In genomic region chr11:60923800-60924109, GRCh38 we compare ENCODE assay signal across 9 cellular contexts. TPM values are rescaled to one million over a fixed set of nuclear protein-coding genes. Genes with fewer than 3 reads are reported as not detected.
DNase-seq lines count a peak whose midpoint lies in the region; ATAC-seq and TF ChIP-seq lines count a peak whose summit lies in the region.
"Had no signal": no experiment of that assay in that cellular context is flagged by ENCODE, and none has a peak within 500 bp of the region (broad histone marks: within the 10 kb centered on the region; RNA-seq: fewer than 3 reads in every experiment).

No MANE protein-coding gene starts in this region.

- intact Hi-C loops in activated CD4-positive, alpha-beta memory T cell treated with anti-CD3 and anti-CD28 coated beads for 36 hours (cut with micrococcal nuclease): loop anchor here (1.0 kb wide), 1 partner anchor 8 kb away; no protein-coding TSS in a partner anchor
- intact Hi-C loops in testis (cut with DNase I; ENCODE audit: low total_unique reads): no loop called here

- no peaks in the 10 kb centered on the region for H3K27me3 ChIP-seq in testis

- CTCF ChIA-PET in activated CD4-positive, alpha-beta memory T cell treated with anti-CD3 and anti-CD28 coated beads for 36 hours (lab: Charles Lee): interaction anchor here (0.6 to 1.0 kb wide), 2 partner anchors 8 to 46 kb away, joined by 3 to 5 read pairs; no protein-coding TSS in a partner anchor
- CTCF ChIA-PET in activated CD4-positive, alpha-beta memory T cell treated with anti-CD3 and anti-CD28 coated beads, Interleukin-2, amount 10 ng/mL, durations not matched to agents 7 days and 5 days (lab: Charles Lee): no interaction called here
- CTCF ChIA-PET in WTC11 (lab: Charles Lee): interaction anchor here (0.6 to 1.8 kb wide), 8 partner anchors 9 to 891 kb away, joined by 3 to 7 read pairs (median 3); partner anchors contain the start of genes SLC15A3 and TMEM109

- H3K4me3 ChIP-seq in iPS-18c (ENCODE audit: insufficient read depth, low read depth, low read length): peak overlapping the region; percentile 87; the same call in 1 of the 2 replicates
- no peak overlapping the region for H3K4me3 ChIP-seq in testis

- H3K4me1 ChIP-seq in testis: peaks cover 15% of the 10 kb centered on the region

- H3K4me3 Mint-ChIP-seq in activated CD4-positive, alpha-beta memory T cell treated with anti-CD3 and anti-CD28 coated beads for 36 hours: peak overlapping the region; percentile 45
- H3K4me3 Mint-ChIP-seq in activated CD4-positive, alpha-beta memory T cell treated with anti-CD3 and anti-CD28 coated beads, Interleukin-2, amount 10 ng/mL, durations not matched to agents 7 days and 5 days: no peak overlapping the region
- H3K4me3 Mint-ChIP-seq in WTC11: peak overlapping the region; percentile 65
- H3K4me3 Mint-ChIP-seq in stimulated activated naive B cell treated with anti-CD40 and anti-IgM and Interleukin-4, amounts not matched to agents 10 μg/mL and 1 μg/mL and 100 μg/mL, for 72 hours: peak overlapping the region; percentile 67 to 81

- 21 to 35% methylated on average over 2 to 6 of the region's 6 CpGs for WGBS in testis, 2 donors

- H3K9me3 Mint-ChIP-seq in activated CD4-positive, alpha-beta memory T cell treated with anti-CD3 and anti-CD28 coated beads for 36 hours: no peaks in the 10 kb centered on the region
- no peaks in the 10 kb centered on the region for H3K9me3 Mint-ChIP-seq in activated CD4-positive, alpha-beta memory T cell treated with anti-CD3 and anti-CD28 coated beads, Interleukin-2, amount 10 ng/mL, durations not matched to agents 7 days and 5 days
- no peaks in the 10 kb centered on the region for H3K9me3 Mint-ChIP-seq in WTC11
- H3K9me3 Mint-ChIP-seq in stimulated activated naive B cell treated with anti-CD40 and anti-IgM and Interleukin-4, amounts not matched to agents 10 μg/mL and 1 μg/mL and 100 μg/mL, for 72 hours: no peaks in the 10 kb centered on the region

- peak; percentile 56 for ATAC-seq in WTC11
- ATAC-seq in stimulated activated naive B cell treated with anti-CD40 and anti-IgM and Interleukin-4, amounts not matched to agents 10 μg/mL and 1 μg/mL and 100 μg/mL, for 72 hours (replicated peaks): peak in 1 of 2 donors; percentile 3
- no peak for ATAC-seq in HG03439 (IDR thresholded peaks at IDR 0.05; ENCODE audit: unreplicated experiment)

- peaks cover 2% of the 10 kb centered on the region for H3K9me3 ChIP-seq in iPS-18c (ENCODE audit: control insufficient read depth, insufficient read depth, low read length)
- no peaks in the 10 kb centered on the region for H3K9me3 ChIP-seq in testis

- TF ChIP-seq CTCF in WTC11 (IDR thresholded peaks at IDR 0.05) (no peak), testis (IDR thresholded peaks at IDR 0.05) (no peak)

- H3K36me3 Mint-ChIP-seq in activated CD4-positive, alpha-beta memory T cell treated with anti-CD3 and anti-CD28 coated beads for 36 hours: peaks cover 40% of the 10 kb centered on the region
- peaks cover 37% of the 10 kb centered on the region for H3K36me3 Mint-ChIP-seq in activated CD4-positive, alpha-beta memory T cell treated with anti-CD3 and anti-CD28 coated beads, Interleukin-2, amount 10 ng/mL, durations not matched to agents 7 days and 5 days (ENCODE audit: low read depth)
- H3K36me3 Mint-ChIP-seq in WTC11: peaks cover 16% of the 10 kb centered on the region
- H3K36me3 Mint-ChIP-seq in stimulated activated naive B cell treated with anti-CD40 and anti-IgM and Interleukin-4, amounts not matched to agents 10 μg/mL and 1 μg/mL and 100 μg/mL, for 72 hours: peaks cover 41 to 42% of the 10 kb centered on the region in 2 donors

- no peak overlapping the region for H3K27ac Mint-ChIP-seq in activated CD4-positive, alpha-beta memory T cell treated with anti-CD3 and anti-CD28 coated beads for 36 hours
- H3K27ac Mint-ChIP-seq in activated CD4-positive, alpha-beta memory T cell treated with anti-CD3 and anti-CD28 coated beads, Interleukin-2, amount 10 ng/mL, durations not matched to agents 7 days and 5 days: no peak overlapping the region
- no peak overlapping the region for H3K27ac Mint-ChIP-seq in WTC11
- H3K27ac Mint-ChIP-seq in stimulated activated naive B cell treated with anti-CD40 and anti-IgM and Interleukin-4, amounts not matched to agents 10 μg/mL and 1 μg/mL and 100 μg/mL, for 72 hours: no peak overlapping the region

- TF ChIP-seq POLR2A in testis (IDR thresholded peaks at IDR 0.05): no peak

- no peak for DNase-seq in activated CD4-positive, alpha-beta memory T cell treated with anti-CD3 and anti-CD28 coated beads for 36 hours
- DNase-seq in activated CD4-positive, alpha-beta memory T cell treated with anti-CD3 and anti-CD28 coated beads, Interleukin-2, amount 10 ng/mL, durations not matched to agents 7 days and 5 days: no peak
- DNase-seq in WTC11 (ENCODE audit: low spot score): no peak
- no peak for DNase-seq in stimulated activated naive B cell treated with anti-CD40 and anti-IgM and Interleukin-4, amounts not matched to agents 10 μg/mL and 1 μg/mL and 100 μg/mL, for 72 hours
- no peak for DNase-seq in NCI-H1048 (lab: John Stamatoyannopoulos, UW)
- DNase-seq in testis: no peak
- DNase-seq: activated gamma-delta T cell treated with Interleukin-2 at 50 U/mL for 16 hours had no signal

- H3K27ac ChIP-seq in testis: no peak overlapping the region

- peaks cover 23% of the 10 kb centered on the region for H3K27me3 Mint-ChIP-seq in activated CD4-positive, alpha-beta memory T cell treated with anti-CD3 and anti-CD28 coated beads for 36 hours
- H3K27me3 Mint-ChIP-seq in activated CD4-positive, alpha-beta memory T cell treated with anti-CD3 and anti-CD28 coated beads, Interleukin-2, amount 10 ng/mL, durations not matched to agents 7 days and 5 days: peaks cover 28% of the 10 kb centered on the region
- no peaks in the 10 kb centered on the region; the same call in 1 of the 2 replicates for H3K27me3 Mint-ChIP-seq in WTC11 (ENCODE audit: low read depth)
- peaks cover 9 to 11% of the 10 kb centered on the region in 2 donors for H3K27me3 Mint-ChIP-seq in stimulated activated naive B cell treated with anti-CD40 and anti-IgM and Interleukin-4, amounts not matched to agents 10 μg/mL and 1 μg/mL and 100 μg/mL, for 72 hours

- peaks cover 28% of the 10 kb centered on the region for H3K4me1 Mint-ChIP-seq in activated CD4-positive, alpha-beta memory T cell treated with anti-CD3 and anti-CD28 coated beads for 36 hours (ENCODE audit: low read depth)
- peaks cover 17% of the 10 kb centered on the region for H3K4me1 Mint-ChIP-seq in activated CD4-positive, alpha-beta memory T cell treated with anti-CD3 and anti-CD28 coated beads, Interleukin-2, amount 10 ng/mL, durations not matched to agents 7 days and 5 days
- H3K4me1 Mint-ChIP-seq in WTC11: peaks cover 20% of the 10 kb centered on the region
- H3K4me1 Mint-ChIP-seq in stimulated activated naive B cell treated with anti-CD40 and anti-IgM and Interleukin-4, amounts not matched to agents 10 μg/mL and 1 μg/mL and 100 μg/mL, for 72 hours: peaks cover 27 to 62% of the 10 kb centered on the region in 2 donors

- POLR2A ChIA-PET in activated CD4-positive, alpha-beta memory T cell treated with anti-CD3 and anti-CD28 coated beads for 36 hours (lab: Charles Lee): interaction anchor here (0.6 kb wide), 1 partner anchor 381 kb away, joined by 3 read pairs; no protein-coding TSS in a partner anchor
- POLR2A ChIA-PET in activated CD4-positive, alpha-beta memory T cell treated with anti-CD3 and anti-CD28 coated beads, Interleukin-2, amount 10 ng/mL, durations not matched to agents 7 days and 5 days (lab: Charles Lee): interaction anchor here (0.7 to 1.2 kb wide), 4 partner anchors 8 to 48 kb away, joined by 3 to 6 read pairs (median 4); partner anchors contain the start of gene CD6
- POLR2A ChIA-PET in WTC11 (lab: Charles Lee): interaction anchor here (0.9 to 1.2 kb wide), 3 partner anchors 8 to 16 kb away, joined by 3 to 11 read pairs (median 8); partner anchors contain the start of gene TMEM109

- H3K36me3 ChIP-seq in testis (ENCODE audit: low read depth, missing control alignments): no peaks in the 10 kb centered on the region

TF ChIP-seq in WTC11, 78 proteins besides CTCF, POLR2A, EP300 and RAD21 (continues in another document):
- no peak for TF ChIP-seq ELF4 (CRISPR knock-in tag; IDR thresholded peaks at IDR 0.05; ENCODE audit: low read depth)

RNA-seq across cellular contexts. Expression of gene TMEM132A, which starts 0.5 kb away (rescaled TPM):
- total RNA-seq in activated CD4-positive, alpha-beta memory T cell treated with anti-CD3 and anti-CD28 coated beads for 36 hours: 1 to 10 TPM; 3.3 to 5.7 TPM
- under 1 TPM in 1 of 2 experiments, not detected in 1; 0.30 TPM for total RNA-seq in activated CD4-positive, alpha-beta memory T cell treated with anti-CD3 and anti-CD28 coated beads, Interleukin-2, amount 10 ng/mL, durations not matched to agents 7 days and 5 days
- total RNA-seq in WTC11 (2021) (110 to 114 TPM (median 114 TPM) in 3 replicates), testis (10 to 100 TPM; 21.7 to 39.0 TPM)
- polyA plus RNA-seq in testis (ENCODE audit: insufficient read depth, low read depth, low replicate concordance): 17.8 TPM

RNA-seq across cellular contexts. Expression of gene TMEM109, which starts 9.8 kb away (rescaled TPM):
- 100 to 1,000 TPM; 101 to 106 TPM for total RNA-seq in activated CD4-positive, alpha-beta memory T cell treated with anti-CD3 and anti-CD28 coated beads for 36 hours
- 100 to 1,000 TPM; 101 to 110 TPM for total RNA-seq in activated CD4-positive, alpha-beta memory T cell treated with anti-CD3 and anti-CD28 coated beads, Interleukin-2, amount 10 ng/mL, durations not matched to agents 7 days and 5 days
- total RNA-seq in WTC11 (2021) (24.1 to 26.8 TPM (median 25.1 TPM) in 3 replicates), testis (10 to 100 TPM; 28.1 to 46.7 TPM)
- polyA plus RNA-seq in testis (ENCODE audit: insufficient read depth, low read depth, low replicate concordance): 59.1 TPM

RNA-seq across cellular contexts. Expression of gene PRPF19, which starts 17.4 kb away (rescaled TPM):
- 100 to 1,000 TPM; 127 to 139 TPM for total RNA-seq in activated CD4-positive, alpha-beta memory T cell treated with anti-CD3 and anti-CD28 coated beads for 36 hours
- 100 to 1,000 TPM in 1 of 2 experiments, 10 to 100 TPM in 1; 99.2 to 103 TPM for total RNA-seq in activated CD4-positive, alpha-beta memory T cell treated with anti-CD3 and anti-CD28 coated beads, Interleukin-2, amount 10 ng/mL, durations not matched to agents 7 days and 5 days
- 103 to 116 TPM (median 105 TPM) in 3 replicates for total RNA-seq in WTC11 (2021)
- 100 to 1,000 TPM in 1 of 2 donors, 10 to 100 TPM in 1; 79.8 to 109 TPM for total RNA-seq in testis
- polyA plus RNA-seq in testis (ENCODE audit: insufficient read depth, low read depth, low replicate concordance): 71.6 TPM

RNA-seq across cellular contexts. Expression of gene SLC15A3, which starts 28.2 kb away (rescaled TPM):
- 1 to 10 TPM; 1.3 to 1.8 TPM for total RNA-seq in activated CD4-positive, alpha-beta memory T cell treated with anti-CD3 and anti-CD28 coated beads for 36 hours
- 1 to 10 TPM in 1 of 2 experiments, under 1 TPM in 1; 0.28 to 1.0 TPM for total RNA-seq in activated CD4-positive, alpha-beta memory T cell treated with anti-CD3 and anti-CD28 coated beads, Interleukin-2, amount 10 ng/mL, durations not matched to agents 7 days and 5 days
- total RNA-seq in WTC11 (2021): 10.2 to 12.1 TPM (median 11.5 TPM) in 3 replicates
- 1 to 10 TPM; 8.0 to 9.3 TPM for total RNA-seq in testis
- polyA plus RNA-seq in testis (ENCODE audit: insufficient read depth, low read depth, low replicate concordance): 24.4 TPM

RNA-seq across cellular contexts. Expression of gene CD6, which starts 47.7 kb away (rescaled TPM):
- total RNA-seq in activated CD4-positive, alpha-beta memory T cell treated with anti-CD3 and anti-CD28 coated beads for 36 hours: 100 to 1,000 TPM; 271 to 279 TPM
- total RNA-seq in activated CD4-positive, alpha-beta memory T cell treated with anti-CD3 and anti-CD28 coated beads, Interleukin-2, amount 10 ng/mL, durations not matched to agents 7 days and 5 days: 100 to 1,000 TPM; 293 to 299 TPM
- 0.53 to 1.0 TPM (median 0.73 TPM) in 3 replicates for total RNA-seq in WTC11 (2021)
- total RNA-seq in testis: 1 to 10 TPM in 1 of 2 donors, under 1 TPM in 1; 0.87 to 1.6 TPM
- polyA plus RNA-seq in testis (ENCODE audit: insufficient read depth, low read depth, low replicate concordance): 3.1 TPM
